ENCODE assay signal across 27 cellular contexts in genomic region chr4:27760176-27760575, GRCh38.
"Had no signal": no experiment of that assay in that cellular context is flagged by ENCODE, and none has a peak within 500 bp of the region (broad histone marks: within the 10 kb centered on the region; RNA-seq: fewer than 3 reads in every experiment).

No MANE protein-coding gene starts in this region.

- H3K27ac ChIP-seq: neural progenitor cell, ovary, parathyroid adenoma, psoas muscle, skin epidermis, spleen, thoracic aorta, thyroid gland, transverse colon, upper lobe of right lung, uterus had no signal

- H3K27me3 ChIP-seq: neural progenitor cell, ovary, spleen, thyroid gland, transverse colon, upper lobe of right lung, uterus had no signal

- H2AFZ ChIP-seq: neural progenitor cell, parathyroid adenoma had no signal

- H3K36me3 ChIP-seq: neural progenitor cell, ovary, spleen, thoracic aorta, thyroid gland, transverse colon, upper lobe of right lung, uterus had no signal

- H3K4me3 ChIP-seq: neural progenitor cell, ovary, psoas muscle, skin epidermis, smooth muscle cell, spleen, thoracic aorta, thyroid gland, transverse colon, upper lobe of right lung, uterus had no signal

- ATAC-seq: naive thymus-derived CD4-positive, alpha-beta T cell; natural killer cell; psoas muscle; right cardiac atrium; stimulated activated memory B cell treated with anti-CD40 and anti-IgM and Interleukin-4, amounts not matched to agents 10 μg/mL and 1 μg/mL and 100 μg/mL, for 72 hours; stimulated activated naive CD8-positive, alpha-beta T cell treated with anti-CD3 and anti-CD28 coated beads, Interleukin-15, amount 100 ng/mL, for 72 hours; stimulated activated naive CD8-positive, alpha-beta T cell treated with anti-CD3 and anti-CD28 coated beads, Interleukin-15, Interleukin-2, amounts not matched to agents 100 U/mL and 50 U/mL, for 24 hours; upper lobe of right lung had no signal

- H3K4me1 ChIP-seq: neural progenitor cell, parathyroid adenoma, psoas muscle, spleen, thyroid gland, transverse colon, upper lobe of right lung, uterus had no signal

- H3K79me2 ChIP-seq: parathyroid adenoma had no signal

- DNase-seq: naive thymus-derived CD4-positive, alpha-beta T cell; natural killer cell; occipital lobe; ovary; posterior cingulate gyrus; psoas muscle; right cardiac atrium; spleen; stimulated activated CD4-positive, alpha-beta T cell treated with anti-CD3 and anti-CD28 coated beads, Interleukin-12 subunit alpha, Interleukin-12 subunit beta, amount 100 ng/mL, for 4 hours; stimulated activated CD4-positive, alpha-beta T cell treated with anti-CD3 and anti-CD28 coated beads, Interleukin-1b, Interleukin-23, amount 100 ng/mL, for 48 hours; stimulated activated CD4-positive, alpha-beta T cell treated with anti-CD3 and anti-CD28 coated beads, Interleukin-4, amount 100 ng/mL, for 1 hour; stimulated activated CD4-positive, alpha-beta T cell treated with anti-CD3 and anti-CD28 coated beads, Interleukin-4, amount 100 ng/mL, for 4 hours; stimulated activated CD8-positive, alpha-beta memory T cell treated with anti-CD3 and anti-CD28 coated beads, Interleukin-4, amount 100 ng/mL, for 48 hours; stimulated activated naive CD4-positive, alpha-beta T cell; stimulated activated naive CD8-positive, alpha-beta T cell treated with anti-CD3 and anti-CD28 coated beads, Interleukin-15, amount 100 ng/mL, for 72 hours; stimulated activated naive CD8-positive, alpha-beta T cell treated with anti-CD3 and anti-CD28 coated beads, Interleukin-15, Interleukin-2, amounts not matched to agents 100 U/mL and 50 U/mL, for 24 hours; substantia nigra; thyroid gland; transverse colon; upper lobe of right lung; uterus had no signal
